ENCODE assay signal across 30 cellular contexts in the genomic region with DNA sequence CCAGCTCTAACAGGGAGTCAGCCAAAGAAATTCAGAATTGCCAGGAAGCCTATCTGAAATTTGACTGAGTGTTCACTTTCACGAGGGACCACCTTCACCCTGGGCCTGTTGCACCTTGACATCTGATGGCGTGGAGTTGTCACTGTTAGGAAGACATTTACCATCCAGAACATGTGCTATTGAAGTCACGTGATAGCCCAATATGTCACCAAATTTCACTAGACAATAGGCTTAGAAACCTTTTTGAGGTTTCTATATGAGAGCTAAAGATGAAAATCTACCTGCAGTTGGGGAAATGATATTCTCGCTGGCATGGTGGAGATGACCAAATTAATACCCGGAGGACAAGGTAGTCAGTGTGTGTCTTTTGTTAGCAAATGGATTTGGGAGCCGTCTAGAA.
"Had no signal": no experiment of that assay in that cellular context is flagged by ENCODE, and none has a peak within 500 bp of the region (broad histone marks: within the 10 kb centered on the region; RNA-seq: fewer than 3 reads in every experiment).

No MANE protein-coding gene starts in this region.

- H3K4me1 ChIP-seq: ascending aorta, breast epithelium, colonic mucosa, esophagus squamous epithelium, gastroesophageal sphincter, heart right ventricle had no signal

- H3K27me3 Mint-ChIP-seq: activated CD8-positive, alpha-beta T cell treated with anti-CD3 and anti-CD28 coated beads for 36 hours; activated naive CD8-positive, alpha-beta T cell; activated T-helper 17 cell treated with anti-CD3 and anti-CD28 coated beads, Interleukin-2, amount 50 U/mL, for 72 hours; brain had no signal

- DNase-seq: activated B cell treated with CpG ODN at 0.5 μM for 24 hours; activated CD4-positive, alpha-beta T cell treated with anti-CD3 and anti-CD28 coated beads for 48 hours; activated CD4-positive, alpha-beta T cell treated with anti-CD3 and anti-CD28 coated beads, Interleukin-2, amount 50 U/mL, for 1 hour; activated CD4-positive, alpha-beta T cell treated with anti-CD3 and anti-CD28 coated beads, Interleukin-2, amount 50 U/mL, for 48 hours; activated CD8-positive, alpha-beta memory T cell treated with anti-CD3 and anti-CD28 coated beads for 24 hours; activated CD8-positive, alpha-beta T cell treated with anti-CD3 and anti-CD28 coated beads for 36 hours; activated effector memory CD4-positive, alpha-beta T cell treated with Interleukin-2 at 50 U/mL for 16 hours; activated gamma-delta T cell treated with Interleukin-2 at 50 U/mL for 16 hours; activated naive CD4-positive, alpha-beta T cell treated with anti-CD3 and anti-CD28 coated beads, Interleukin-2, amount 50 U/mL, for 16 hours; activated naive CD4-positive, alpha-beta T cell treated with Interleukin-2 at 50 U/mL for 16 hours; activated T-cell treated with anti-CD3 and anti-CD28 coated beads, Interleukin-2, amount 50 U/mL, for 4 hours; central memory CD4-positive, alpha-beta T cell; cerebellar nuclear complex; colonic mucosa; effector CD8-positive, alpha-beta T cell; esophagus squamous epithelium; foreskin melanocyte; heart right ventricle; T1000; WERI-Rb-1 had no signal

- H3K9me3 ChIP-seq: ascending aorta, breast epithelium, colonic mucosa, esophagus squamous epithelium, gastroesophageal sphincter had no signal

- H3K27me3 ChIP-seq: ascending aorta, breast epithelium, cardiac muscle cell, colonic mucosa, esophagus squamous epithelium, gastroesophageal sphincter, heart right ventricle had no signal

- H3K36me3 ChIP-seq: ascending aorta, breast epithelium, cardiac muscle cell, colonic mucosa, esophagus squamous epithelium, gastroesophageal sphincter, heart right ventricle had no signal

- H3K27ac ChIP-seq: ascending aorta, breast epithelium, cardiac muscle cell, colonic mucosa, epithelial cell of prostate, esophagus squamous epithelium, gastroesophageal sphincter, heart right ventricle, WERI-Rb-1 had no signal

- H3K4me1 Mint-ChIP-seq: activated B cell treated with CpG ODN at 0.5 μM for 24 hours, brain had no signal

- H3K4me3 Mint-ChIP-seq: activated B cell treated with CpG ODN at 0.5 μM for 24 hours; activated CD8-positive, alpha-beta T cell treated with anti-CD3 and anti-CD28 coated beads for 36 hours; activated T-cell treated with anti-CD3 and anti-CD28 coated beads, Interleukin-2, amount 50 U/mL, for 4 hours; brain; T-helper 1 cell treated with Interleukin-12 subunit alpha and Interleukin-12 subunit beta and Interleukin-4 antibody, amounts not matched to agents 30 μg/mL and 1 μg/mL, for 36 hours; T-helper 2 cell treated with Interferon-gamma antibody and Interleukin-4, amounts not matched to agents 5 μg/mL and 100 μg/mL, for 36 hours had no signal

- H3K27ac Mint-ChIP-seq: activated B cell treated with CpG ODN at 0.5 μM for 24 hours; activated naive CD8-positive, alpha-beta T cell; T-helper 1 cell treated with Interleukin-12 subunit alpha and Interleukin-12 subunit beta and Interleukin-4 antibody, amounts not matched to agents 30 μg/mL and 1 μg/mL, for 36 hours; T-helper 2 cell treated with Interferon-gamma antibody and Interleukin-4, amounts not matched to agents 5 μg/mL and 100 μg/mL, for 36 hours had no signal

- H3K9me3 Mint-ChIP-seq: activated B cell treated with CpG ODN at 0.5 μM for 24 hours had no signal

- H3K4me3 ChIP-seq: ascending aorta, breast epithelium, cardiac muscle cell, colonic mucosa, esophagus squamous epithelium, gastroesophageal sphincter, heart right ventricle had no signal
